ENCODE assay signal across 17 cellular contexts in genomic region chr11:108703916-108704315, GRCh38. TPM values are rescaled to one million over a fixed set of nuclear protein-coding genes. Genes with fewer than 3 reads are reported as not detected.
DNase-seq lines count a peak whose midpoint lies in the region; ATAC-seq, FAIRE-seq and TF ChIP-seq lines count a peak whose summit lies in the region.
"Had no signal": no experiment of that assay in that cellular context is flagged by ENCODE, and none has a peak within 500 bp of the region (broad histone marks: within the 10 kb centered on the region; RNA-seq: fewer than 3 reads in every experiment).

No MANE protein-coding gene starts in this region.

- H3K79me2 ChIP-seq in mammary epithelial cell (ENCODE audit: insufficient read depth, low read length) (peaks cover 8% of the 10 kb centered on the region), keratinocyte (ENCODE audit: control insufficient read depth, insufficient read depth, low read length) (no peaks in the 10 kb centered on the region)

- H3K4me3 ChIP-seq in mammary epithelial cell (replicated peaks in 1 of 3; ENCODE audit: insufficient read depth in 1 of 3, low read depth in 2 of 3, low read length in 3 of 3) (no peak overlapping the region), keratinocyte (ENCODE audit: control insufficient read depth in 2 of 3, extremely low read depth in 1 of 3, insufficient read depth in 2 of 3, low read depth in 1 of 3, low read length in 3 of 3) (no peak overlapping the region), ascending aorta (no peak overlapping the region)
- H3K4me3 ChIP-seq: A549, BLaER1, GM23248, HAP-1 had no signal

- H2AFZ ChIP-seq in mammary epithelial cell (ENCODE audit: low read depth, low read length) (no peak overlapping the region), keratinocyte (ENCODE audit: control insufficient read depth, low read length) (no peak overlapping the region)
- H2AFZ ChIP-seq: GM23248 had no signal

- no peak for TF ChIP-seq CTCF in mammary epithelial cell (conservative IDR thresholded peaks at IDR 0.05 in 1 of 2, IDR thresholded peaks at IDR 0.05 in 1 of 2; ENCODE audit: extremely low read depth in 1 of 2, insufficient read depth in 1 of 2, low read depth in 1 of 2, low read length in 2 of 2)
- no peak for TF ChIP-seq CTCF in keratinocyte (optimal IDR thresholded peaks at IDR 0.05 in 1 of 3, IDR thresholded peaks at IDR 0.05 in 1 of 3, conservative IDR thresholded peaks at IDR 0.05 in 1 of 3; ENCODE audit: extremely low read depth in 1 of 3, insufficient read depth in 2 of 3, low read length in 3 of 3)
- TF ChIP-seq CTCF in ascending aorta (IDR thresholded peaks at IDR 0.05), result no peak

- H3K27me3 ChIP-seq in mammary epithelial cell (ENCODE audit: insufficient read depth, low read length) (no peaks in the 10 kb centered on the region), keratinocyte (ENCODE audit: control insufficient read depth, extremely low read depth, insufficient read depth, low read length) (no peaks in the 10 kb centered on the region), ascending aorta (no peaks in the 10 kb centered on the region)
- H3K27me3 ChIP-seq: BLaER1 had no signal

- FAIRE-seq in keratinocyte (lab: Jason Lieb, UNC), result peak; percentile 69
- FAIRE-seq: A549, GM12891 had no signal

- H3K27ac ChIP-seq in mammary epithelial cell (ENCODE audit: insufficient read depth, low read depth, low read length), result no peak overlapping the region
- H3K27ac ChIP-seq in keratinocyte (ENCODE audit: control insufficient read depth, insufficient read depth, low read length), result peak overlapping the region; percentile 39
- no peak overlapping the region for H3K27ac ChIP-seq in ascending aorta
- H3K27ac ChIP-seq: 22Rv1, A549, BLaER1, GM23248 had no signal

- peaks cover 16% of the 10 kb centered on the region for H3K4me1 ChIP-seq in mammary epithelial cell (ENCODE audit: insufficient read depth, low read length)
- H3K4me1 ChIP-seq in keratinocyte (ENCODE audit: control insufficient read depth, extremely low read depth, insufficient read depth, low read length), result peaks cover 16% of the 10 kb centered on the region
- no peaks in the 10 kb centered on the region for H3K4me1 ChIP-seq in ascending aorta
- H3K4me1 ChIP-seq: A549, BLaER1 had no signal

- H3K36me3 ChIP-seq in mammary epithelial cell (ENCODE audit: insufficient read depth, low read length) (peaks cover 16% of the 10 kb centered on the region), keratinocyte (ENCODE audit: control insufficient read depth in 2 of 2, extremely low read depth in 1 of 2, insufficient read depth in 2 of 2, low read length in 2 of 2) (peaks cover 7 to 14% of the 10 kb centered on the region in 2 experiments), ascending aorta (peaks cover 26 to 51% of the 10 kb centered on the region in 2 donors)

- no peaks in the 10 kb centered on the region for H3K9me1 ChIP-seq in keratinocyte (ENCODE audit: control insufficient read depth, extremely low read depth, insufficient read depth, low read length)

- DNase-seq in DMS53 (lab: John Stamatoyannopoulos, UW), result peak; percentile 9
- DNase-seq in DMS53 treated with DMSO at 0.1 percent for 48 hours (lab: John Stamatoyannopoulos, UW; ENCODE audit: unreplicated experiment), result no peak
- peak; percentile 71 for DNase-seq in mammary epithelial cell
- DNase-seq in keratinocyte (ENCODE audit: low read depth, low spot score), result peak; percentile 13
- DNase-seq in ascending aorta (ENCODE audit: low spot score in 2 of 2), result no peak
- no peak for DNase-seq in activated CD8-positive, alpha-beta memory T cell treated with anti-CD3 and anti-CD28 coated beads, Interleukin-2, amount 50 U/mL, for 48 hours
- DNase-seq: CD4-positive, alpha-beta memory T cell; DMS153; DND-41; EL; GM23248 had no signal

- intact Hi-C loops in mammary epithelial cell (cut with micrococcal nuclease), result no loop called here
- intact Hi-C loops in ascending aorta (cut with DNase I), result no loop called here

- CTCF ChIA-PET in mammary epithelial cell (lab: Charles Lee; ENCODE audit: low non-redundant PET), result interaction anchor here (0.6 kb wide), 1 partner anchor 9 kb away, joined by 3 read pairs; no protein-coding TSS in a partner anchor

- H3K9me3 ChIP-seq in mammary epithelial cell (replicated peaks; ENCODE audit: insufficient read depth, low read length) (peaks cover 12% of the 10 kb centered on the region), keratinocyte (ENCODE audit: control insufficient read depth, low read depth, low read length) (peaks cover 3% of the 10 kb centered on the region), ascending aorta (peaks cover 3 to 15% of the 10 kb centered on the region in 2 donors)
- H3K9me3 ChIP-seq: HAP-1 had no signal

- in situ Hi-C loops in mammary epithelial cell (cut with MboI; ENCODE audit: low sequenced_read_pairs in 2 of 2), result no loop called here

- H4K20me1 ChIP-seq in mammary epithelial cell (ENCODE audit: insufficient read depth, low read length), result no peaks in the 10 kb centered on the region
- no peaks in the 10 kb centered on the region for H4K20me1 ChIP-seq in keratinocyte (ENCODE audit: control insufficient read depth, extremely low read depth, insufficient read depth, low read length)
- H4K20me1 ChIP-seq: BLaER1 had no signal

- BruUV-seq in mammary epithelial cell (replicated peaks; lab: Mats Ljungman, UMichigan), result no TSS peak

- ATAC-seq in HG03442 (IDR thresholded peaks at IDR 0.05; ENCODE audit: unreplicated experiment), result no peak
- ATAC-seq: A549 had no signal

- H3K4me2 ChIP-seq in mammary epithelial cell (ENCODE audit: insufficient read depth, low read depth, low read length) (no peak overlapping the region), keratinocyte (ENCODE audit: control insufficient read depth, extremely low read depth, insufficient read depth, low read depth, low read length) (no peak overlapping the region)
- H3K4me2 ChIP-seq: A549, BLaER1 had no signal

- no peak overlapping the region for H3K9ac ChIP-seq in mammary epithelial cell (ENCODE audit: insufficient read depth, low read length)
- no peak overlapping the region for H3K9ac ChIP-seq in keratinocyte (ENCODE audit: control insufficient read depth, extremely low read depth, insufficient read depth, low read length)
- H3K9ac ChIP-seq: BLaER1, GM23248 had no signal

- dilution Hi-C loops in mammary epithelial cell (cut with HindIII; ENCODE audit: low sequenced_read_pairs), result no loop called here
- dilution Hi-C loops in keratinocyte (cut with MboI; ENCODE audit: extremely low pct_ligation_motif_present, low sequenced_read_pairs), result no loop called here

RNA-seq across cellular contexts. Expression of gene DDX10, which starts 39.0 kb away (rescaled TPM):
- total RNA-seq in mammary epithelial cell, result 10 to 100 TPM; 12.8 to 32.1 TPM
- polyA plus RNA-seq in mammary epithelial cell, result 24.1 TPM
- polyA minus RNA-seq in mammary epithelial cell, result 16.8 TPM
- polyA plus RNA-seq in keratinocyte, result 23.4 to 32.3 TPM (median 29.5 TPM) in 3 replicates
- polyA plus RNA-seq in keratinocyte (2011; ENCODE audit: low read depth), result 30.9 TPM
- polyA plus RNA-seq in keratinocyte (2011; cell fraction: cytosol; rRNA removed), result 21.1 and 35.6 TPM in 2 replicates
- 43.8 and 46.1 TPM in 2 replicates for polyA plus RNA-seq in keratinocyte (2011; cell fraction: nucleus; rRNA removed)
- polyA plus RNA-seq in keratinocyte (2012; ENCODE audit: low replicate concordance), result 21.1 and 21.4 TPM in 2 replicates
- 15.6 to 47.1 TPM (median 37.6 TPM) in 3 replicates for polyA minus RNA-seq in keratinocyte
- polyA minus RNA-seq in keratinocyte (2011; cell fraction: cytosol; rRNA and poly(A)+ RNA removed), result 12.9 TPM
- 18.8 and 41.8 TPM in 2 replicates for polyA minus RNA-seq in keratinocyte (2011; cell fraction: nucleus; rRNA and poly(A)+ RNA removed)
- 21.9 TPM for total RNA-seq in ascending aorta

Comparison
In these comparisons a context has a peak if more than half of its experiments do, and no peak if none do; other contexts are left out.
1. DNase-seq: peak in DMS53 (single experiment), mammary epithelial cell (single experiment) and keratinocyte (single experiment); none in DMS53 treated with DMSO at 0.1 percent for 48 hours (single experiment), ascending aorta (0 of 2) and activated CD8-positive, alpha-beta memory T cell treated with anti-CD3 and anti-CD28 coated beads, Interleukin-2, amount 50 U/mL, for 48 hours (single experiment).